ENCODE assay signal across 1 cellular context in the genomic region with DNA sequence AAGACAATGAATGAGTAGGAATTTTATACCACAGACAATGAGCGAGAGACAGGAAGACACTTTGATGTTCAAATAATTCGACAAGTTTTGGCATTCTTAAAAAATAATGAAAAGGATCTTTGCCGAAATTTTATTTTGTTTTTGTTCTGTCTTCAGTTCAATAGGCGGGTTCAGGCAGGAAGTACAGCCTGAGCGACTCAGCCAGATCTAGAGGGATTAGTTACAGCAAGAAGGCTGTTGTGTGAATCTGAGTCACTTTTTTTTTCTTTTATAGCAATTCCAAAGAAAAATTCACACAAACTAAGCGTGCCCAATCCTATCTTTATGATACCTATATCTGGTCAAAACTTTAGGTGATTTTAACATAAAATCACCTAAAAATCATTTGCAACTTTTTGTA.
TF ChIP-seq lines count a peak whose summit lies in the region.

No MANE protein-coding gene starts in this region.

TF ChIP-seq in HCT116, 20 proteins besides CTCF, POLR2A, EP300 and RAD21 (continued from another document):
- TF ChIP-seq YY1 (IDR thresholded peaks at IDR 0.05; ENCODE audit: extremely low read depth, insufficient replicate concordance, low read depth, low read length): no peak
